ENCODE assay signal across 18 cellular contexts in genomic region chr2:241350878-241351639, GRCh38. TPM values are rescaled to one million over a fixed set of nuclear protein-coding genes. Genes with fewer than 3 reads are reported as not detected.
DNase-seq lines count a peak whose midpoint lies in the region; ATAC-seq, FAIRE-seq and TF ChIP-seq lines count a peak whose summit lies in the region.
"Had no signal": no experiment of that assay in that cellular context is flagged by ENCODE, and none has a peak within 500 bp of the region (broad histone marks: within the 10 kb centered on the region; RNA-seq: fewer than 3 reads in every experiment).

No MANE protein-coding gene starts in this region.

- WGBS in pancreas, 2 donors = 44 to 49% methylated on average over 9 of the region's 9 CpGs
- WGBS in testis, 2 donors = 85 to 86% methylated on average over 9 of the region's 9 CpGs
- 92 to 93% (median 92%) methylated on average over 9 of the region's 9 CpGs for WGBS in spleen, 5 donors

- no peak for TF ChIP-seq CTCF in CD4-positive, alpha-beta T cell (IDR thresholded peaks at IDR 0.05)
- TF ChIP-seq CTCF in VCaP (conservative IDR thresholded peaks at IDR 0.05) (no peak), kidney (IDR thresholded peaks at IDR 0.05; ENCODE audit: borderline replicate concordance, extremely low read depth, insufficient read depth) (no peak), pancreas (IDR thresholded peaks at IDR 0.05) (no peak), testis (IDR thresholded peaks at IDR 0.05) (no peak), spleen (IDR thresholded peaks at IDR 0.05 in 8 of 11, conservative IDR thresholded peaks at IDR 0.05 in 3 of 11) (no peak)

- H3K27ac ChIP-seq in CD4-positive, alpha-beta T cell (ENCODE audit: low read depth, low read length) = no peak overlapping the region
- H3K27ac ChIP-seq in VCaP (peak overlapping the region; percentile 85), kidney (ENCODE audit: low read depth in 2 of 2, low read length in 2 of 2) (peak overlapping the region; percentile 73 to 79), pancreas (peak overlapping the region in 3 of 4 donors; percentile 25 to 60 (median 50)), testis (no peak overlapping the region), spleen (no peak overlapping the region)
- H3K27ac ChIP-seq: heart right ventricle, tibial nerve had no signal

- CTCF ChIA-PET in CD4-positive, alpha-beta T cell (lab: Charles Lee) = interaction anchor here (0.7 to 1.1 kb wide), 2 partner anchors 34 to 74 kb away, joined by 3 read pairs; no protein-coding TSS in a partner anchor

- H3K9me3 ChIP-seq in CD4-positive, alpha-beta T cell (ENCODE audit: control insufficient read depth, low read length) = no peaks in the 10 kb centered on the region
- no peaks in the 10 kb centered on the region for H3K9me3 ChIP-seq in kidney (ENCODE audit: control insufficient read depth in 1 of 2, low read length in 2 of 2)
- H3K9me3 ChIP-seq in pancreas = no peaks in the 10 kb centered on the region
- no peaks in the 10 kb centered on the region for H3K9me3 ChIP-seq in testis
- H3K9me3 ChIP-seq in spleen = no peaks in the 10 kb centered on the region
- H3K9me3 ChIP-seq: heart right ventricle, Peyer's patch, tibial nerve had no signal

- peaks cover 20 to 34% of the 10 kb centered on the region in 2 donors for H3K4me1 ChIP-seq in kidney (ENCODE audit: control insufficient read depth in 1 of 2, insufficient read depth in 1 of 2, low read depth in 1 of 2, low read length in 2 of 2)
- peaks cover 15 to 33% (median 32%) of the 10 kb centered on the region in 3 donors for H3K4me1 ChIP-seq in pancreas
- peaks cover 7% of the 10 kb centered on the region for H3K4me1 ChIP-seq in testis
- peaks cover 0 to 11% (median 4%) of the 10 kb centered on the region in 6 donors for H3K4me1 ChIP-seq in spleen

- H3K4me1 Mint-ChIP-seq in CD4-positive, alpha-beta T cell (ENCODE audit: low read depth) = no peaks in the 10 kb centered on the region

- FAIRE-seq in kidney (lab: Jason Lieb, UNC) (no peak), pancreas (lab: Jason Lieb, UNC) (no peak)
- FAIRE-seq: HTR-8/SVneo had no signal

- H3K27ac Mint-ChIP-seq in CD4-positive, alpha-beta T cell = peak overlapping the region; percentile 22

- H3K4me3 ChIP-seq in kidney (ENCODE audit: low read length in 2 of 2) (peak overlapping the region; percentile 7 to 14), pancreas (no peak overlapping the region), testis (no peak overlapping the region), spleen (no peak overlapping the region)
- H3K4me3 ChIP-seq: heart right ventricle, Peyer's patch, tibial nerve had no signal

- no peak for DNase-seq in CD4-positive, alpha-beta T cell
- DNase-seq in kidney = no peak
- DNase-seq in pancreas = no peak
- DNase-seq in testis = no peak
- no peak for DNase-seq in spleen
- no peak for DNase-seq in erythroblast (lab: John Stamatoyannopoulos, UW)
- DNase-seq in OCI-M2 (lab: John Stamatoyannopoulos, UW; ENCODE audit: unreplicated experiment) = no peak
- DNase-seq: AML-193, DMS153, heart right ventricle, MM.1S, naive B cell, NCI-H2081, Peyer's patch had no signal

- peak overlapping the region in 1 of 2 donors; percentile 31 for H3K9ac ChIP-seq in kidney (ENCODE audit: low read length in 2 of 2)

- intact Hi-C loops in CD4-positive, alpha-beta T cell (cut with DNase I, micrococcal nuclease) = no loop called here
- intact Hi-C loops in kidney (cut with DNase I) = no loop called here
- intact Hi-C loops in pancreas (cut with DNase I) = no loop called here
- intact Hi-C loops in testis (cut with DNase I; ENCODE audit: low total_unique reads) = no loop called here
- intact Hi-C loops in spleen (cut with DNase I; ENCODE audit: low total_unique reads) = no loop called here

- POLR2A ChIA-PET in CD4-positive, alpha-beta T cell (lab: Charles Lee) = interaction anchor here (0.9 kb wide), 1 partner anchor 249 kb away, joined by 3 read pairs; the partner anchor contains the start of gene MTERF4

- H3K4me3 Mint-ChIP-seq in CD4-positive, alpha-beta T cell = no peak overlapping the region
- H3K4me3 Mint-ChIP-seq: naive B cell had no signal

- no peaks in the 10 kb centered on the region for H3K9me3 Mint-ChIP-seq in CD4-positive, alpha-beta T cell
- H3K9me3 Mint-ChIP-seq: naive B cell had no signal

- H3K36me3 ChIP-seq in kidney (ENCODE audit: control insufficient read depth in 1 of 2, insufficient read depth in 2 of 2, low read length in 2 of 2) (peaks cover 21 to 43% of the 10 kb centered on the region in 2 donors), pancreas (peaks cover 8 to 75% (median 36%) of the 10 kb centered on the region in 3 donors), testis (ENCODE audit: low read depth, missing control alignments) (no peaks in the 10 kb centered on the region), spleen (peaks cover 13 to 88% (median 83%) of the 10 kb centered on the region in 6 donors)

- no peaks in the 10 kb centered on the region for H3K27me3 Mint-ChIP-seq in CD4-positive, alpha-beta T cell
- H3K27me3 Mint-ChIP-seq: naive B cell had no signal

- peaks cover 79% of the 10 kb centered on the region for H3K36me3 Mint-ChIP-seq in CD4-positive, alpha-beta T cell (ENCODE audit: low read depth)

- no peak for ATAC-seq in CD4-positive, alpha-beta T cell (ENCODE audit: poor library complexity)
- ATAC-seq in pancreas = peak in 1 of 4 donors; percentile 8
- ATAC-seq: esophagus mucosa, heart right ventricle had no signal

- H3K27me3 ChIP-seq in CD4-positive, alpha-beta T cell (ENCODE audit: control insufficient read depth, insufficient read depth, low read length) = no peaks in the 10 kb centered on the region
- H3K27me3 ChIP-seq in pancreas = no peaks in the 10 kb centered on the region
- H3K27me3 ChIP-seq in testis = no peaks in the 10 kb centered on the region
- no peaks in the 10 kb centered on the region for H3K27me3 ChIP-seq in spleen (replicated peaks in 1 of 7)
- H3K27me3 ChIP-seq: heart right ventricle, Peyer's patch, tibial nerve had no signal

- no peak for TF ChIP-seq POLR2A in testis (IDR thresholded peaks at IDR 0.05)
- no peak for TF ChIP-seq POLR2A in spleen (IDR thresholded peaks at IDR 0.05)
- no peak for TF ChIP-seq POLR2A in erythroblast (IDR thresholded peaks at IDR 0.05; ENCODE audit: low read length)

RNA-seq across cellular contexts. Expression of gene FARP2, which starts 5.0 kb away (rescaled TPM):
- 10 to 100 TPM; 17.2 to 18.3 TPM for total RNA-seq in CD4-positive, alpha-beta T cell
- total RNA-seq in kidney = 50.5 TPM
- 20.3 TPM for polyA plus RNA-seq in kidney (ENCODE audit: insufficient read depth, low read depth, low replicate concordance)
- 10 to 100 TPM; 16.9 to 44.9 (median 24.2) TPM for total RNA-seq in pancreas
- polyA plus RNA-seq in pancreas = 10 to 100 TPM; 26.2 to 35.3 TPM
- 100 to 1,000 TPM in 1 of 2 donors, 10 to 100 TPM in 1; 78.1 to 145 TPM for total RNA-seq in testis
- polyA plus RNA-seq in testis (ENCODE audit: insufficient read depth, low read depth, low replicate concordance) = 69.8 TPM
- total RNA-seq in spleen = 10 to 100 TPM; 30.9 to 72.8 (median 61.5) TPM
- 10 to 100 TPM in 2 of 3 donors, 1 to 10 TPM in 1; 9.1 to 16.5 (median 14.1) TPM for polyA plus RNA-seq in spleen

RNA-seq across cellular contexts. Expression of gene SEPTIN2, which starts 35.3 kb away (rescaled TPM):
- total RNA-seq in CD4-positive, alpha-beta T cell = 100 to 1,000 TPM; 189 to 196 TPM
- total RNA-seq in kidney (435 TPM), pancreas (100 to 1,000 TPM; 149 to 245 (median 204) TPM), testis (100 to 1,000 TPM; 310 to 365 TPM), spleen (100 to 1,000 TPM; 236 to 350 (median 327) TPM)
- polyA plus RNA-seq in kidney (ENCODE audit: insufficient read depth, low read depth, low replicate concordance) (187 TPM), pancreas (100 to 1,000 TPM; 106 to 158 TPM), testis (ENCODE audit: insufficient read depth, low read depth, low replicate concordance) (334 TPM), spleen (100 to 1,000 TPM in 2 of 3 donors, 10 to 100 TPM in 1; 90.3 to 164 (median 102) TPM)

RNA-seq across cellular contexts. Expression of gene HDLBP, which starts 35.6 kb away (rescaled TPM):
- 10 to 100 TPM; 82.0 to 97.9 TPM for total RNA-seq in CD4-positive, alpha-beta T cell
- total RNA-seq in kidney = 356 TPM
- 256 TPM for polyA plus RNA-seq in kidney (ENCODE audit: insufficient read depth, low read depth, low replicate concordance)
- total RNA-seq in pancreas = 100 to 1,000 TPM; 733 to 996 (median 775) TPM
- polyA plus RNA-seq in pancreas = 100 to 1,000 TPM; 273 to 346 TPM
- 100 to 1,000 TPM; 648 to 790 TPM for total RNA-seq in testis
- polyA plus RNA-seq in testis (ENCODE audit: insufficient read depth, low read depth, low replicate concordance) = 600 TPM
- total RNA-seq in spleen = 100 to 1,000 TPM; 207 to 333 (median 268) TPM
- polyA plus RNA-seq in spleen = 10 to 100 TPM; 46.1 to 63.3 (median 51.4) TPM

Comparison
In these comparisons a context has a peak if more than half of its experiments do, and no peak if none do; other contexts are left out.
1. H3K27ac ChIP-seq: peak in VCaP (single experiment), kidney (2 of 2) and pancreas (3 of 4); none in CD4-positive, alpha-beta T cell (single experiment), testis (0 of 2) and spleen (0 of 8).
2. H3K4me3 ChIP-seq: peak in kidney (2 of 2); none in pancreas (0 of 4), testis (0 of 2) and spleen (0 of 8).